In genomic region chr6:168150551-168151444, GRCh38 we compare ENCODE assay signal across 10 cellular contexts.
A peak's percentile ranks its signal among the peaks of the same experiment; 100 is the strongest.
DNase-seq lines count a peak whose midpoint lies in the region; ATAC-seq and TF ChIP-seq lines count a peak whose summit lies in the region.
"Had no signal": no experiment of that assay in that cellular context is flagged by ENCODE, and none has a peak within 500 bp of the region (broad histone marks: within the 10 kb centered on the region; RNA-seq: fewer than 3 reads in every experiment).

No MANE protein-coding gene starts in this region.

- H3K27me3 Mint-ChIP-seq in HFFc6 (ENCODE audit: insufficient read depth) (peaks cover 6% of the 10 kb centered on the region), mesothelial cell of epicardium (ENCODE audit: low read depth) (peaks cover 8% of the 10 kb centered on the region), CD14-positive monocyte (ENCODE audit: low read depth in 3 of 3) (peaks cover 0 to 7% (median 2%) of the 10 kb centered on the region in 3 donors)

- no peaks in the 10 kb centered on the region for H3K36me3 Mint-ChIP-seq in HFFc6 (ENCODE audit: low read depth)
- H3K36me3 Mint-ChIP-seq in mesothelial cell of epicardium, result no peaks in the 10 kb centered on the region
- no peaks in the 10 kb centered on the region for H3K36me3 Mint-ChIP-seq in CD14-positive monocyte
- H3K36me3 Mint-ChIP-seq: immature natural killer cell had no signal

- H3K4me3 Mint-ChIP-seq in HFFc6 (no peak overlapping the region), mesothelial cell of epicardium (no peak overlapping the region), CD14-positive monocyte (no peak overlapping the region)
- H3K4me3 Mint-ChIP-seq: immature natural killer cell had no signal

- TF ChIP-seq CTCF in 22Rv1 (IDR thresholded peaks at IDR 0.05) (peak; percentile 68), HFFc6 (IDR thresholded peaks at IDR 0.05) (peak; percentile 24; the same call in 1 of the 2 replicates), choroid plexus epithelial cell (conservative IDR thresholded peaks at IDR 0.05; ENCODE audit: low read depth, low read length) (peak; percentile 60), mesothelial cell of epicardium (IDR thresholded peaks at IDR 0.05; ENCODE audit: unreplicated experiment) (peak; percentile 24), CD14-positive monocyte (IDR thresholded peaks at IDR 0.05) (no peak)

- H3K9me3 ChIP-seq in SJCRH30 (replicated peaks), result no peaks in the 10 kb centered on the region

- H3K27ac ChIP-seq in 22Rv1 (no peak overlapping the region), SJCRH30 (no peak overlapping the region)

- H3K9me3 Mint-ChIP-seq in HFFc6 (no peaks in the 10 kb centered on the region; the same call in 1 of the 2 replicates), mesothelial cell of epicardium (no peaks in the 10 kb centered on the region), CD14-positive monocyte (no peaks in the 10 kb centered on the region)
- H3K9me3 Mint-ChIP-seq: immature natural killer cell had no signal

- peaks cover 13% of the 10 kb centered on the region for H3K27me3 ChIP-seq in SJCRH30

- DNase-seq in HFFc6, result no peak
- DNase-seq in choroid plexus epithelial cell (ENCODE audit: low read depth), result no peak
- peak in 1 of 2 experiments; percentile 60 for DNase-seq in mesothelial cell of epicardium (ENCODE audit: low spot score in 2 of 2, unreplicated experiment in 2 of 2)
- DNase-seq in SJCRH30, result no peak
- DNase-seq in CD14-positive monocyte (ENCODE audit: low spot score), result no peak
- DNase-seq: activated CD4-positive, alpha-beta T cell treated with anti-CD3 and anti-CD28 coated beads, Interleukin-2, amount 50 U/mL, for 48 hours; immature natural killer cell had no signal

- intact Hi-C loops in CD14-positive monocyte (cut with micrococcal nuclease), result no loop called here

- H3K4me1 ChIP-seq in SJCRH30, result no peaks in the 10 kb centered on the region

- no peaks in the 10 kb centered on the region for H3K36me3 ChIP-seq in SJCRH30

- ATAC-seq in HG02938 (IDR thresholded peaks at IDR 0.05; ENCODE audit: unreplicated experiment) (no peak), HG02588 (IDR thresholded peaks at IDR 0.05; ENCODE audit: unreplicated experiment) (no peak)

- H3K27ac Mint-ChIP-seq in HFFc6, result no peak overlapping the region
- no peak overlapping the region for H3K27ac Mint-ChIP-seq in mesothelial cell of epicardium
- no peak overlapping the region for H3K27ac Mint-ChIP-seq in CD14-positive monocyte

- H3K4me1 Mint-ChIP-seq in HFFc6 (ENCODE audit: low read depth) (peaks cover 9% of the 10 kb centered on the region), mesothelial cell of epicardium (peaks cover 48% of the 10 kb centered on the region), CD14-positive monocyte (no peaks in the 10 kb centered on the region)
- H3K4me1 Mint-ChIP-seq: immature natural killer cell had no signal

- H3K4me3 ChIP-seq in choroid plexus epithelial cell (ENCODE audit: low read depth, low read length), result no peak overlapping the region
- H3K4me3 ChIP-seq in SJCRH30, result no peak overlapping the region
